In the genomic region with DNA sequence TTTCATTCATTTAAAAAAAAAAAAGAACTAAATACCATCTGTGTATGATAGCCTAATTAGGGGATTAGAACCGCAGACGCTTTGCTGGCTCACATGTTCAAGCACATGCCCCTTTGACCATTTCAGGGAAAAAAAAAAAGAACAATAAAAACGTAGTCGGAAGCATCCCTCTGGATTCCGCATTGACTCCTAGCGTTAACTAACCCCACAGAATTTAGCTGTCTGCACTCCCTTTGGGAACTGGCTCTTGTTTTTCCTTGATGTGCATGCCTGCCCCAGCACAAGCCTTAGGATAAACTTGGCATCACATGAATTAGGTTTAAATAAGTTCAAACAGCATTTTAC, we compare ENCODE assay signal across 1 cellular context.
TF ChIP-seq lines count a peak whose summit lies in the region.

No MANE protein-coding gene starts in this region.

TF ChIP-seq in HepG2, 621 proteins besides CTCF, POLR2A, EP300 and RAD21:
- TF ChIP-seq, protein P1, sequence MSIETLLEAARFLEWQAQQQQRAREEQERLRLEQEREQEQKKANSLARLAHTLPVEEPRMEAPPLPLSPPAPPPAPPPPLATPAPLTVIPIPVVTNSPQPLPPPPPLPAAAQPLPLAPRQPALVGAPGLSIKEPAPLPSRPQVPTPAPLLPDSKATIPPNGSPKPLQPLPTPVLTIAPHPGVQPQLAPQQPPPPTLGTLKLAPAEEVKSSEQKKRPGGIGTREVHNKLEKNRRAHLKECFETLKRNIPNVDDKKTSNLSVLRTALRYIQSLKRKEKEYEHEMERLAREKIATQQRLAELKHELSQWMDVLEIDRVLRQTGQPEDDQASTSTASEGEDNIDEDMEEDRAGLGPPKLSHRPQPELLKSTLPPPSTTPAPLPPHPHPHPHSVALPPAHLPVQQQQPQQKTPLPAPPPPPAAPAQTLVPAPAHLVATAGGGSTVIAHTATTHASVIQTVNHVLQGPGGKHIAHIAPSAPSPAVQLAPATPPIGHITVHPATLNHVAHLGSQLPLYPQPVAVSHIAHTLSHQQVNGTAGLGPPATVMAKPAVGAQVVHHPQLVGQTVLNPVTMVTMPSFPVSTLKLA (IDR thresholded peaks at IDR 0.05), result 0 out of 2 replicates have a peak, but pooled peaks have one; percentile 23
- TF ChIP-seq, protein P2, sequence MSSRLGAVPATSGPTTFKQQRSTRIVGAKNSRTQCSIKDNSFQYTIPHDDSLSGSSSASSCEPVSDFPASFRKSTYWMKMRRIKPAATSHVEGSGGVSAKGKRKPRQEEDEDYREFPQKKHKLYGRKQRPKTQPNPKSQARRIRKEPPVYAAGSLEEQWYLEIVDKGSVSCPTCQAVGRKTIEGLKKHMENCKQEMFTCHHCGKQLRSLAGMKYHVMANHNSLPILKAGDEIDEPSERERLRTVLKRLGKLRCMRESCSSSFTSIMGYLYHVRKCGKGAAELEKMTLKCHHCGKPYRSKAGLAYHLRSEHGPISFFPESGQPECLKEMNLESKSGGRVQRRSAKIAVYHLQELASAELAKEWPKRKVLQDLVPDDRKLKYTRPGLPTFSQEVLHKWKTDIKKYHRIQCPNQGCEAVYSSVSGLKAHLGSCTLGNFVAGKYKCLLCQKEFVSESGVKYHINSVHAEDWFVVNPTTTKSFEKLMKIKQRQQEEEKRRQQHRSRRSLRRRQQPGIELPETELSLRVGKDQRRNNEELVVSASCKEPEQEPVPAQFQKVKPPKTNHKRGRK (CRISPR knock-in tag; IDR thresholded peaks at IDR 0.05), result no peak
- TF ChIP-seq ZNF607 (CRISPR knock-in tag; IDR thresholded peaks at IDR 0.05; ENCODE audit: borderline replicate concordance), result no peak
